In genomic region chr4:36214735-36215485, GRCh38 we compare ENCODE assay signal across 15 cellular contexts. TPM values are rescaled to one million over a fixed set of nuclear protein-coding genes. Genes with fewer than 3 reads are reported as not detected.
DNase-seq lines count a peak whose midpoint lies in the region; ATAC-seq, FAIRE-seq and TF ChIP-seq lines count a peak whose summit lies in the region.
"Had no signal": no experiment of that assay in that cellular context is flagged by ENCODE, and none has a peak within 500 bp of the region (broad histone marks: within the 10 kb centered on the region; RNA-seq: fewer than 3 reads in every experiment).

No MANE protein-coding gene starts in this region.

- peaks cover 0 to 4% (median 0%) of the 10 kb centered on the region in 4 donors for H3K36me3 ChIP-seq in transverse colon
- no peaks in the 10 kb centered on the region for H3K36me3 ChIP-seq in A673 (ENCODE audit: insufficient read depth, low read length, poor library complexity, severe bottlenecking)

- H3K4me1 ChIP-seq in transverse colon (peaks cover 0 to 12% (median 0%) of the 10 kb centered on the region in 4 donors), A673 (ENCODE audit: insufficient read depth, low read length, poor library complexity, severe bottlenecking) (no peaks in the 10 kb centered on the region)

- intact Hi-C loops in natural killer cell (cut with micrococcal nuclease) (no loop called here), transverse colon (cut with DNase I; ENCODE audit: low total_unique reads) (no loop called here), A673 (cut with micrococcal nuclease; ENCODE audit: unreplicated experiment) (no loop called here)

- BruUV-seq in A673 (replicated peaks; lab: Mats Ljungman, UMichigan): no TSS peak

- TF ChIP-seq POLR2A in transverse colon (IDR thresholded peaks at IDR 0.05): no peak
- TF ChIP-seq POLR2A in H54 (IDR thresholded peaks at IDR 0.05; ENCODE audit: low read depth, low read length): no peak

- FAIRE-seq in H54 (lab: Jason Lieb, UNC): no peak
- FAIRE-seq: GM12878, GM18507 had no signal

- TF ChIP-seq CTCF in VCaP (conservative IDR thresholded peaks at IDR 0.05) (no peak), natural killer cell (IDR thresholded peaks at IDR 0.05) (no peak), transverse colon (IDR thresholded peaks at IDR 0.05) (no peak), A673 (conservative IDR thresholded peaks at IDR 0.05; ENCODE audit: low read depth, low read length) (no peak)

- 0 out of 2 replicates have a peak overlapping the region, but pooled peaks have one; percentile 8 for H3K27ac ChIP-seq in VCaP
- peak overlapping the region; percentile 80 for H3K27ac ChIP-seq in cingulate gyrus (ENCODE audit: low read depth, low read length)
- no peak overlapping the region for H3K27ac ChIP-seq in transverse colon
- H3K27ac ChIP-seq in A673 (ENCODE audit: low read depth, low read length, poor library complexity, severe bottlenecking): no peak overlapping the region

- H3K4me1 Mint-ChIP-seq in natural killer cell: peaks cover 54 to 55% of the 10 kb centered on the region in 2 donors
- H3K4me1 Mint-ChIP-seq in stimulated activated naive B cell treated with anti-CD40 and anti-IgM and Interleukin-4, amounts not matched to agents 10 μg/mL and 1 μg/mL and 100 μg/mL, for 72 hours: peaks cover 24 to 31% of the 10 kb centered on the region in 2 donors

- peak overlapping the region; percentile 12 to 50 for H3K27ac Mint-ChIP-seq in natural killer cell
- H3K27ac Mint-ChIP-seq in stimulated activated naive B cell treated with anti-CD40 and anti-IgM and Interleukin-4, amounts not matched to agents 10 μg/mL and 1 μg/mL and 100 μg/mL, for 72 hours: no peak overlapping the region
- H3K27ac Mint-ChIP-seq: B cell; CD4-positive, alpha-beta T cell had no signal

- H3K4me3 ChIP-seq in transverse colon (no peak overlapping the region), A673 (ENCODE audit: low read depth, low read length, poor library complexity, severe bottlenecking) (no peak overlapping the region)
- H3K4me3 ChIP-seq: GM12878 had no signal

- WGBS in transverse colon (ENCODE audit: low coverage in 1 of 2), 2 donors: 55 to 68% methylated on average over 4 of the region's 4 CpGs

- H3K9me3 Mint-ChIP-seq in natural killer cell: no peaks in the 10 kb centered on the region
- H3K9me3 Mint-ChIP-seq in stimulated activated naive B cell treated with anti-CD40 and anti-IgM and Interleukin-4, amounts not matched to agents 10 μg/mL and 1 μg/mL and 100 μg/mL, for 72 hours: no peaks in the 10 kb centered on the region
- H3K9me3 Mint-ChIP-seq: CD4-positive, alpha-beta T cell had no signal

- no peak for TF ChIP-seq EP300 in transverse colon (IDR thresholded peaks at IDR 0.05; ENCODE audit: low read depth)

- POLR2A ChIA-PET in A673 (lab: Charles Lee; ENCODE audit: low non-redundant PET): no interaction called here

- H3K27me3 ChIP-seq in transverse colon (no peaks in the 10 kb centered on the region), A673 (replicated peaks; ENCODE audit: insufficient read depth, low read depth, low read length, poor library complexity) (no peaks in the 10 kb centered on the region)

- H3K36me3 Mint-ChIP-seq in natural killer cell: no peaks in the 10 kb centered on the region
- H3K36me3 Mint-ChIP-seq in stimulated activated naive B cell treated with anti-CD40 and anti-IgM and Interleukin-4, amounts not matched to agents 10 μg/mL and 1 μg/mL and 100 μg/mL, for 72 hours: peaks cover 9 to 28% of the 10 kb centered on the region in 2 donors

- in situ Hi-C loops in transverse colon (cut with MboI; ENCODE audit: low pct_ligation_motif_present in 1 of 4, low pct_unique_long_range_greater_than_20kb in 1 of 4, low sequenced_read_pairs in 3 of 4): no loop called here

- H3K4me3 Mint-ChIP-seq in natural killer cell: no peak overlapping the region
- no peak overlapping the region for H3K4me3 Mint-ChIP-seq in stimulated activated naive B cell treated with anti-CD40 and anti-IgM and Interleukin-4, amounts not matched to agents 10 μg/mL and 1 μg/mL and 100 μg/mL, for 72 hours
- H3K4me3 Mint-ChIP-seq: B cell; CD4-positive, alpha-beta T cell had no signal

- CTCF ChIA-PET in A673 (lab: Charles Lee): no interaction called here

- no peak for ATAC-seq in natural killer cell
- no peak for ATAC-seq in stimulated activated naive B cell treated with anti-CD40 and anti-IgM and Interleukin-4, amounts not matched to agents 10 μg/mL and 1 μg/mL and 100 μg/mL, for 72 hours (replicated peaks)
- ATAC-seq: GM12878, HCT116 had no signal

- no peaks in the 10 kb centered on the region for H3K9me3 ChIP-seq in transverse colon
- H3K9me3 ChIP-seq in A673 (ENCODE audit: low read depth, low read length, poor library complexity, severe bottlenecking): no peaks in the 10 kb centered on the region

- DNase-seq in natural killer cell (no peak), superior temporal gyrus (ENCODE audit: extremely low spot score) (peak; percentile 76), transverse colon (no peak), H54 (ENCODE audit: insufficient read length, low spot score) (no peak), A673 (ENCODE audit: low spot score) (no peak)
- no peak for DNase-seq in stimulated activated naive B cell treated with anti-CD40 and anti-IgM and Interleukin-4, amounts not matched to agents 10 μg/mL and 1 μg/mL and 100 μg/mL, for 72 hours
- DNase-seq: CD4-positive, alpha-beta T cell; DMS79 had no signal

- H3K27me3 Mint-ChIP-seq in natural killer cell (ENCODE audit: low read depth in 2 of 2): no peaks in the 10 kb centered on the region
- H3K27me3 Mint-ChIP-seq in stimulated activated naive B cell treated with anti-CD40 and anti-IgM and Interleukin-4, amounts not matched to agents 10 μg/mL and 1 μg/mL and 100 μg/mL, for 72 hours: no peaks in the 10 kb centered on the region
- H3K27me3 Mint-ChIP-seq: B cell; CD4-positive, alpha-beta T cell had no signal

RNA-seq across cellular contexts. Expression of gene ARAP2, which starts 29.4 kb away (rescaled TPM):
- 100 to 1,000 TPM; 199 to 295 (median 270) TPM for total RNA-seq in natural killer cell
- total RNA-seq in transverse colon: 100 to 1,000 TPM in 1 of 4 donors, 10 to 100 TPM in 3; 42.3 to 108 (median 50.3) TPM
- total RNA-seq in A673 (2021): 0.06 and 0.20 TPM in 2 replicates
- total RNA-seq: G401 had no signal

Comparison
In these comparisons a context has a peak if more than half of its experiments do, and no peak if none do; other contexts are left out.
1. H3K27ac ChIP-seq: peak in VCaP (single experiment) and cingulate gyrus (single experiment); none in transverse colon (0 of 4) and A673 (single experiment).
2. RNA of gene ARAP2, which starts 29.4 kb away (total RNA-seq): 199 to 295 TPM in natural killer cell and 42.3 to 108 TPM in transverse colon; 0.06 to 0.20 TPM in A673; every median in the first group is over 10 times any median in the second.